ENCODE assay signal across 12 cellular contexts in genomic region chr5:124841829-124842712, GRCh38.
DNase-seq lines count a peak whose midpoint lies in the region; ATAC-seq and TF ChIP-seq lines count a peak whose summit lies in the region.
"Had no signal": no experiment of that assay in that cellular context is flagged by ENCODE, and none has a peak within 500 bp of the region (broad histone marks: within the 10 kb centered on the region; RNA-seq: fewer than 3 reads in every experiment).

No MANE protein-coding gene starts in this region.

- ATAC-seq in lower lobe of right lung: peak; percentile 37 to 59
- no peak for ATAC-seq in HG02678 (IDR thresholded peaks at IDR 0.05; ENCODE audit: unreplicated experiment)
- ATAC-seq in sciatic nerve: no peak
- no peak for ATAC-seq in HG02840 (IDR thresholded peaks at IDR 0.05; ENCODE audit: low FRiP score, unreplicated experiment)

- no peaks in the 10 kb centered on the region for H3K79me2 ChIP-seq in OCI-LY7 (ENCODE audit: insufficient read depth, low read depth, low read length)

- no peak overlapping the region for H2AFZ ChIP-seq in OCI-LY7 (ENCODE audit: low read length)

- no peak overlapping the region for H3K4me2 ChIP-seq in OCI-LY7 (ENCODE audit: low read length)

- POLR2A ChIA-PET in OCI-LY7 (lab: Charles Lee): interaction anchor here (0.6 to 1.3 kb wide), 5 partner anchors 12 to 1707 kb away, joined by 3 to 4 read pairs (median 3); no protein-coding TSS in a partner anchor

- H4K20me1 ChIP-seq in OCI-LY7 (ENCODE audit: insufficient read depth, low read length): no peaks in the 10 kb centered on the region

- intact Hi-C loops in lower lobe of right lung (cut with DNase I) (no loop called here), sciatic nerve (cut with DNase I) (no loop called here), OCI-LY7 (cut with micrococcal nuclease; ENCODE audit: unreplicated experiment) (no loop called here)

- H3K4me1 ChIP-seq in lower lobe of right lung (peaks cover 5% of the 10 kb centered on the region), OCI-LY7 (ENCODE audit: insufficient read depth, low read length, poor library complexity, severe bottlenecking) (no peaks in the 10 kb centered on the region)

- no peaks in the 10 kb centered on the region for H3K9me3 ChIP-seq in lower lobe of right lung
- no peaks in the 10 kb centered on the region for H3K9me3 ChIP-seq in OCI-LY7 (ENCODE audit: low read length)
- H3K9me3 ChIP-seq: stomach had no signal

- DNase-seq in H4 (ENCODE audit: low spot score) (peak; percentile 19), NCI-H446 treated with DMSO at 0.1 percent for 48 hours (lab: John Stamatoyannopoulos, UW) (peak; percentile 74), dedifferentiated amniotic fluid mesenchymal stem cell (ENCODE audit: extremely low spot score) (peak; percentile 54), lower lobe of right lung (no peak), sciatic nerve (ENCODE audit: low spot score) (no peak), OCI-LY7 (ENCODE audit: low spot score) (no peak)
- DNase-seq: activated CD4-positive, alpha-beta T cell treated with anti-CD3 and anti-CD28 coated beads for 48 hours; GOT3; NCI-H774; stomach had no signal

- BruUV-seq in OCI-LY7 (replicated peaks; lab: Mats Ljungman, UMichigan): no TSS peak

- no peak overlapping the region for H3K4me3 ChIP-seq in lower lobe of right lung
- no peak overlapping the region for H3K4me3 ChIP-seq in OCI-LY7 (ENCODE audit: low read depth, low read length, poor library complexity, severe bottlenecking)
- H3K4me3 ChIP-seq: stomach had no signal

- CTCF ChIA-PET in OCI-LY7 (lab: Charles Lee; ENCODE audit: unreplicated experiment): no interaction called here

- no peaks in the 10 kb centered on the region for H3K27me3 ChIP-seq in lower lobe of right lung (ENCODE audit: low read depth)
- H3K27me3 ChIP-seq: stomach had no signal

- H3K27ac ChIP-seq in lower lobe of right lung: no peak overlapping the region
- no peak overlapping the region for H3K27ac ChIP-seq in OCI-LY7 (ENCODE audit: low read depth, low read length, poor library complexity, severe bottlenecking)
- H3K27ac ChIP-seq: stomach had no signal

- H3K9me2 ChIP-seq in OCI-LY7 (ENCODE audit: insufficient read depth, low read length): no peaks in the 10 kb centered on the region

- H3K36me3 ChIP-seq in lower lobe of right lung (no peaks in the 10 kb centered on the region), OCI-LY7 (ENCODE audit: insufficient read depth, low read length) (no peaks in the 10 kb centered on the region)
- H3K36me3 ChIP-seq: stomach had no signal

- TF ChIP-seq CTCF in lower lobe of right lung (IDR thresholded peaks at IDR 0.05): no peak
- TF ChIP-seq CTCF in OCI-LY7 (conservative IDR thresholded peaks at IDR 0.05; ENCODE audit: low read length): no peak

Comparison
In these comparisons a context has a peak if more than half of its experiments do, and no peak if none do; other contexts are left out.
1. DNase-seq: peak in H4 (single experiment), NCI-H446 treated with DMSO at 0.1 percent for 48 hours (single experiment) and dedifferentiated amniotic fluid mesenchymal stem cell (single experiment); none in lower lobe of right lung (single experiment), sciatic nerve (single experiment) and OCI-LY7 (single experiment).
2. ATAC-seq: peak in lower lobe of right lung (2 of 2); none in HG02678 (single experiment), sciatic nerve (single experiment) and HG02840 (single experiment).